ENCODE assay signal across 17 cellular contexts in the genomic region with DNA sequence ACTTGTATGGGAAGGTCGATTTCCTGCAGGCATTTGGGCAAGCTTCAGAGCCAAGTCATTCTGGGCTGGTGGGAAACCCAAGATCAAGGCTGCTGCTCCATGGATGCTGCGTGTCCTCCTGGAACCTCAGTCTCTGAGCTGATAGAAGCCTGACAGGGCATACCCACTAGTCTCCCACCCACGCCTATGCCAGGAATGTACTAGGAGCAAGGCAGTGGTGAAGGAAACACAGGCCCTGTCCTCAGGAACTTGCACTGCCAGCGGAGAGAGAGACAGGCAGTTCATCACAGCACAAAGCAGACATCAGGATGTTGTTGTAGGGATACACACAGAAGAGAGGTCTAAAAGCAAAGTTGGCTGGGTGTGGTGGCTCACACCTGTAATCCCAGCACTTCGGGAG.
"Had no signal": no experiment of that assay in that cellular context is flagged by ENCODE, and none has a peak within 500 bp of the region (broad histone marks: within the 10 kb centered on the region; RNA-seq: fewer than 3 reads in every experiment).

No MANE protein-coding gene starts in this region.

- FAIRE-seq: endometrium, keratinocyte, small intestine had no signal

- ATAC-seq: activated CD8-positive, alpha-beta T cell treated with anti-CD3 and anti-CD28 coated beads for 36 hours; body of pancreas; left lobe of liver; naive thymus-derived CD8-positive, alpha-beta T cell; stimulated activated naive CD8-positive, alpha-beta T cell treated with anti-CD3 and anti-CD28 coated beads, Interleukin-15, amount 100 ng/mL, for 72 hours; WTC11 had no signal

- DNase-seq: activated CD4-positive, alpha-beta T cell treated with anti-CD3 and anti-CD28 coated beads for 4 hours; activated CD8-positive, alpha-beta memory T cell treated with anti-CD3 and anti-CD28 coated beads, Interleukin-2, amount 50 U/mL, for 4 hours; activated CD8-positive, alpha-beta T cell treated with anti-CD3 and anti-CD28 coated beads for 36 hours; activated naive CD4-positive, alpha-beta T cell treated with anti-CD3 and anti-CD28 coated beads for 36 hours; body of pancreas; caudate nucleus; colonic mucosa; naive thymus-derived CD8-positive, alpha-beta T cell; small intestine; stimulated activated CD4-positive, alpha-beta T cell treated with anti-CD3 and anti-CD28 coated beads, Interleukin-4, amount 100 ng/mL, for 24 hours; stimulated activated naive CD8-positive, alpha-beta T cell treated with anti-CD3 and anti-CD28 coated beads, Interleukin-15, amount 100 ng/mL, for 72 hours; upper lobe of left lung had no signal

- H3K36me3 ChIP-seq: colonic mucosa, right atrium auricular region, upper lobe of left lung had no signal

- H3K27me3 ChIP-seq: body of pancreas, colonic mucosa, right atrium auricular region, upper lobe of left lung had no signal

- H3K4me3 ChIP-seq: body of pancreas, colonic mucosa, right atrium auricular region, upper lobe of left lung had no signal

- H3K9me3 ChIP-seq: body of pancreas, colonic mucosa, right atrium auricular region, upper lobe of left lung had no signal

- H3K4me1 ChIP-seq: body of pancreas, colonic mucosa had no signal

- H3K27ac ChIP-seq: body of pancreas, colonic mucosa, right atrium auricular region, upper lobe of left lung had no signal
